In genomic region chr6:125927761-125928160, GRCh38 we compare ENCODE assay signal across 15 cellular contexts.
"Had no signal": no experiment of that assay in that cellular context is flagged by ENCODE, and none has a peak within 500 bp of the region (broad histone marks: within the 10 kb centered on the region; RNA-seq: fewer than 3 reads in every experiment).

No MANE protein-coding gene starts in this region.

- H3K9me3 ChIP-seq: breast epithelium, esophagus squamous epithelium, suprapubic skin had no signal

- H3K9me3 Mint-ChIP-seq: neural progenitor cell, type B pancreatic cell had no signal

- H3K4me1 Mint-ChIP-seq: neural progenitor cell had no signal

- H3K36me3 ChIP-seq: neural progenitor cell had no signal

- DNase-seq: activated gamma-delta T cell; aorta; esophagus squamous epithelium; foreskin fibroblast; left colon; mesendoderm; retina; stimulated activated naive CD4-positive, alpha-beta T cell; T-helper 17 cell had no signal

- H3K4me3 Mint-ChIP-seq: neural progenitor cell, T-helper 17 cell, type B pancreatic cell had no signal

- H3K4me1 ChIP-seq: neural progenitor cell had no signal

- H3K27me3 Mint-ChIP-seq: T-helper 17 cell, type B pancreatic cell had no signal

- H3K27me3 ChIP-seq: breast epithelium, esophagus squamous epithelium, neural progenitor cell, suprapubic skin had no signal

- H3K27ac Mint-ChIP-seq: neural progenitor cell, T-helper 17 cell, type B pancreatic cell had no signal

- H3K4me2 ChIP-seq: neural progenitor cell had no signal

- ATAC-seq: activated CD4-positive, CD25-positive, alpha-beta regulatory T cell treated with anti-CD3 and anti-CD28 coated beads, Interleukin-2, amount 50 U/mL, for 24 hours; left colon; T-helper 17 cell had no signal

- H3K4me3 ChIP-seq: breast epithelium, esophagus squamous epithelium, neural progenitor cell, skin epidermis, suprapubic skin had no signal

- H3K27ac ChIP-seq: neural progenitor cell, suprapubic skin had no signal
